1 cellular context compared by ENCODE assay signal in genomic region chr12:125065753-125066570, GRCh38.
TF ChIP-seq lines count a peak whose summit lies in the region.

No MANE protein-coding gene starts in this region.

TF ChIP-seq in HepG2, 621 proteins besides CTCF, POLR2A, EP300 and RAD21 (continued from another document):
- peak; percentile 68 for TF ChIP-seq ZNF687 (CRISPR knock-in tag; IDR thresholded peaks at IDR 0.05)
TF ChIP-seq in HepG2: peak in this region for 29.
